8 cellular contexts compared by ENCODE assay signal in the genomic region with DNA sequence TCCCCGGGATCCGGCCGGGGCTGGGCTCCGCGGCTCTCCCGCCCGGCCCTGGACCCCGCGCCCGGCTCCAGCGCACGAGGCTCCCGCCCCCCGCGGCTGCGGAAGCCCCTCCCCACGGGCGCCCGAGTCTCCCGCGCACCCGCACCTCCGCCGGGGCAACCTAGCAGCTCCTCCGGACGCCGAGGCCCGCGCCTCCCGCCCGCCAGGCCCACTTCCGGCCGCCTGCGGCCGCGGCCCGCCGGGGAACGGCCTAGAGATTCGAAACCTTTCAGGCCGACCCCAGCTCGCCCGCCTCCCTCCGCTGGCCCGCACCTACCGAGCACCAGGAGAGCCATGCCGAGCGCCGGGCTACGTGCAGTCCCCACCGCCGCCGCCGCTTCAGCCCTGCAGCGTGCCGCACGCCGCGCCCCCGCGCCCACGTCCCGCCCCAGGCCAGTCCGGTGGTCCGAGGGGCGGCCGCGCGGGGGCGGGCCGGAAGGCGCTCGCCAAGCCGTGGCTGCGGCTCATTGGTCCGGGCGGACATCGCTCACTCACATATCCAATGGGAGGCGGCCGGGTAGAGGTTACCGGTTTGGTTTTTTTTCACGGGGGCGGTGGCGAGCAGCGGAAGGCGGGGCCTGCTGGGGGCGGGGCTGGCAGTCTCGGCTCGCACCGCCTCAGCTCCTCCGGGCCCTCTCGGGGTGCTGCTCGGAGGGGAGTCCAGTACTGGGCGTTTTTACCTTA. TPM values are rescaled to one million over a fixed set of nuclear protein-coding genes. Genes with fewer than 3 reads are reported as not detected.
DNase-seq lines count a peak whose midpoint lies in the region; ATAC-seq and TF ChIP-seq lines count a peak whose summit lies in the region.

Gene PDIA6 (minus strand): TSS at position 424 of the 723 bp plus-strand sequence. CDS start 89 bp downstream, at position 335.

- 0 to 1% methylated on average over 4 to 74 of the region's 94 CpGs for WGBS in testis, 2 donors

- H3K36me3 Mint-ChIP-seq in activated naive CD4-positive, alpha-beta T cell treated with anti-CD3 and anti-CD28 coated beads, Interleukin-2, amount 50 U/mL, for 72 hours = peaks cover 17 to 27% of the 10 kb centered on the region in 2 donors

- H3K27ac ChIP-seq in osteoblast (ENCODE audit: low read depth, low read length) (peak within 1 kb of the TSS; percentile 69), testis (peak within 1 kb of the TSS; percentile 79 to 93)

- H3K9me3 Mint-ChIP-seq in activated naive CD4-positive, alpha-beta T cell treated with anti-CD3 and anti-CD28 coated beads, Interleukin-2, amount 50 U/mL, for 72 hours = no peaks in the 10 kb centered on the region

- peaks cover 25% of the 10 kb centered on the region for H3K4me1 ChIP-seq in osteoblast (ENCODE audit: insufficient read depth, low read length)
- H3K4me1 ChIP-seq in testis = peaks cover 8% of the 10 kb centered on the region

- H3K9me3 ChIP-seq in osteoblast (ENCODE audit: low read depth, low read length) (no peaks in the 10 kb centered on the region), testis (no peaks in the 10 kb centered on the region)

- no peaks in the 10 kb centered on the region for H3K36me3 ChIP-seq in osteoblast (ENCODE audit: insufficient read depth, low read length)
- H3K36me3 ChIP-seq in testis (ENCODE audit: low read depth, missing control alignments) = no peaks in the 10 kb centered on the region

- H3K4me2 ChIP-seq in osteoblast (ENCODE audit: insufficient read depth, low read length) = peak within 1 kb of the TSS; percentile 97

- H2AFZ ChIP-seq in osteoblast (ENCODE audit: low read length) = peak within 1 kb of the TSS; percentile 70

- peak; percentile 93 for ATAC-seq in HG02642 (IDR thresholded peaks at IDR 0.05; ENCODE audit: poor library complexity, unreplicated experiment)
- ATAC-seq in activated naive CD4-positive, alpha-beta T cell treated with anti-CD3 and anti-CD28 coated beads, Interleukin-2, amount 50 U/mL, for 72 hours = peak; percentile 94 to 96

- H3K4me3 ChIP-seq in osteoblast (ENCODE audit: insufficient read depth, low read length) (peak within 1 kb of the TSS; percentile 86), testis (peak within 1 kb of the TSS; percentile 80 to 91)

- TF ChIP-seq POLR2A in GM10847 (IDR thresholded peaks at IDR 0.05; ENCODE audit: extremely low read depth, insufficient read length) = peak; percentile 58
- peak; percentile 75 for TF ChIP-seq POLR2A in testis (IDR thresholded peaks at IDR 0.05)

- DNase-seq in NCI-H1105 (lab: John Stamatoyannopoulos, UW) = peak; percentile 93
- peak; percentile 88 for DNase-seq in SKM-1 (lab: John Stamatoyannopoulos, UW; ENCODE audit: unreplicated experiment)
- DNase-seq in activated naive CD4-positive, alpha-beta T cell treated with anti-CD3 and anti-CD28 coated beads, Interleukin-2, amount 50 U/mL, for 72 hours (ENCODE audit: low spot score in 2 of 2) = peak; percentile 97 to 98
- DNase-seq in glomerular endothelial cell (ENCODE audit: extremely low read depth, low read depth, low spot score) = peak; percentile 56
- DNase-seq in osteoblast (ENCODE audit: insufficient read length, low spot score, missing footprints) = peak; percentile 99
- peak; percentile 98 for DNase-seq in testis

- H3K27ac Mint-ChIP-seq in activated naive CD4-positive, alpha-beta T cell treated with anti-CD3 and anti-CD28 coated beads, Interleukin-2, amount 50 U/mL, for 72 hours = peak within 1 kb of the TSS; percentile 92 to 93

- H3K79me2 ChIP-seq in osteoblast (ENCODE audit: insufficient read depth, low read length) = peaks cover 49% of the 10 kb centered on the region

- H3K27me3 ChIP-seq in osteoblast (ENCODE audit: insufficient read depth, low read length) = peaks cover 11% of the 10 kb centered on the region
- H3K27me3 ChIP-seq in testis = no peaks in the 10 kb centered on the region

- intact Hi-C loops in testis (cut with DNase I; ENCODE audit: low total_unique reads) = no loop called here

- no peak for TF ChIP-seq CTCF in osteoblast (IDR thresholded peaks at IDR 0.05; ENCODE audit: extremely low read depth, low read depth, low read length)
- TF ChIP-seq CTCF in testis (IDR thresholded peaks at IDR 0.05) = peak in 2 of 3 experiments; percentile 39 to 48

- H4K20me1 ChIP-seq in osteoblast (ENCODE audit: insufficient read depth, low read length) = peaks cover 36% of the 10 kb centered on the region

RNA-seq across cellular contexts. Expression of gene PDIA6, which starts in this region (rescaled TPM):
- 100 to 1,000 TPM; 110 to 133 TPM for total RNA-seq in activated naive CD4-positive, alpha-beta T cell treated with anti-CD3 and anti-CD28 coated beads, Interleukin-2, amount 50 U/mL, for 72 hours
- total RNA-seq in glomerular endothelial cell (316 and 425 TPM in 2 replicates), osteoblast (245 and 291 TPM in 2 replicates), testis (10 to 100 TPM; 74.3 to 78.4 TPM)
- polyA plus RNA-seq in testis (ENCODE audit: insufficient read depth, low read depth, low replicate concordance) = 123 TPM

Comparison
In these comparisons a context has a peak if more than half of its experiments do, and no peak if none do; other contexts are left out.
1. Peak in every context shown above with its lines: DNase-seq, ATAC-seq, H3K4me3 ChIP-seq and H3K27ac ChIP-seq.